ENCODE assay signal across 16 cellular contexts in genomic region chr7:46908770-46909169, GRCh38.
A peak's percentile ranks its signal among the peaks of the same experiment; 100 is the strongest.
DNase-seq lines count a peak whose midpoint lies in the region; ATAC-seq and TF ChIP-seq lines count a peak whose summit lies in the region.
"Had no signal": no experiment of that assay in that cellular context is flagged by ENCODE, and none has a peak within 500 bp of the region (broad histone marks: within the 10 kb centered on the region; RNA-seq: fewer than 3 reads in every experiment).

No MANE protein-coding gene starts in this region.

- in situ Hi-C loops in IMR-90 (cut with MboI; ENCODE audit: low sequenced_read_pairs) (no loop called here), astrocyte of the spinal cord (cut with HindIII; ENCODE audit: low sequenced_read_pairs) (no loop called here)

- H2BK20ac ChIP-seq in IMR-90 (ENCODE audit: low read depth, low read length), result peak overlapping the region; percentile 94

- H2BK15ac ChIP-seq in IMR-90 (ENCODE audit: low read depth, low read length) (peak overlapping the region; percentile 77), mesendoderm (replicated peaks; ENCODE audit: low read depth) (no peak overlapping the region)

- H3K36me3 ChIP-seq in IMR-90 (ENCODE audit: control insufficient read depth, insufficient read depth, low read length) (no peaks in the 10 kb centered on the region), mesendoderm (ENCODE audit: control insufficient read depth, insufficient read depth, low read length) (no peaks in the 10 kb centered on the region)

- no peak for TF ChIP-seq RAD21 in IMR-90 (IDR thresholded peaks at IDR 0.05; ENCODE audit: low read length)

- H2BK5ac ChIP-seq in IMR-90 (ENCODE audit: low read depth, low read length, poor library complexity, severe bottlenecking), result peak overlapping the region; percentile 51
- no peak overlapping the region for H2BK5ac ChIP-seq in mesendoderm (ENCODE audit: low read length)

- intact Hi-C loops in IMR-90 (cut with micrococcal nuclease), result no loop called here
- intact Hi-C loops in Right ventricle myocardium inferior (cut with DNase I), result no loop called here

- no peaks in the 10 kb centered on the region for H3K9me3 ChIP-seq in IMR-90 (ENCODE audit: control insufficient read depth, insufficient read depth, low read length)

- no peak overlapping the region for H3K56ac ChIP-seq in IMR-90 (ENCODE audit: extremely low read depth, insufficient read depth, low read length)
- H3K56ac ChIP-seq in mesendoderm (ENCODE audit: low read length), result no peak overlapping the region

- H2AK5ac ChIP-seq in IMR-90 (ENCODE audit: low read depth, low read length) (peak overlapping the region; percentile 80), mesendoderm (ENCODE audit: low read length) (no peak overlapping the region)

- TF ChIP-seq POLR2A in IMR-90 (IDR thresholded peaks at IDR 0.05; ENCODE audit: low read depth, low read length), result no peak

- H3K4me3 ChIP-seq in IMR-90 (ENCODE audit: insufficient read depth, low read depth, low read length) (no peak overlapping the region), astrocyte of the spinal cord (ENCODE audit: low read depth, low read length) (no peak overlapping the region), mesendoderm (ENCODE audit: low read length) (no peak overlapping the region)

- DNase-seq in AG08395 (ENCODE audit: low spot score) (peak; percentile 78), IMR-90 (peak; percentile 78), astrocyte of the spinal cord (ENCODE audit: low read depth, low spot score) (peak; percentile 95), iris pigment epithelial cell (ENCODE audit: low read depth) (peak; percentile 88), DMS53 (lab: John Stamatoyannopoulos, UW) (no peak), mesendoderm (no peak), Right ventricle myocardium inferior (ENCODE audit: missing footprints) (no peak)
- DNase-seq: activated CD8-positive, alpha-beta memory T cell treated with anti-CD3 and anti-CD28 coated beads for 24 hours; activated naive CD8-positive, alpha-beta T cell treated with anti-CD3 and anti-CD28 coated beads, Interleukin-2, amount 10 ng/mL, durations not matched to agents 7 days and 5 days; endodermal cell; islet precursor cell; NCI-H1105; NCI-H526 treated with DMSO at 0.1 percent for 48 hours; nucleus accumbens; stimulated activated CD4-positive, alpha-beta T cell treated with anti-CD3 and anti-CD28 coated beads, Interleukin-4, amount 100 ng/mL, for 1 hour had no signal

- no CpG with 5 or more reads among the region's 1 CpG for WGBS in IMR-90 (ENCODE audit: extremely low coverage in 2 of 2, insufficient read length in 1 of 2), 2 experiments
- WGBS in mesendoderm (ENCODE audit: extremely low coverage, insufficient coverage, low lambda C conversion rate), result no CpG with 5 or more reads among the region's 1 CpG

- H3K79me1 ChIP-seq in IMR-90 (ENCODE audit: low read depth in 1 of 2, low read length in 2 of 2) (0 out of 4 replicates have a peak, but pooled peaks cover 0 to 3% of the 10 kb centered on the region in 2 experiments), mesendoderm (ENCODE audit: low read length) (no peaks in the 10 kb centered on the region)

- peak overlapping the region; percentile 83 for H3K4ac ChIP-seq in IMR-90 (ENCODE audit: low read depth, low read length)
- H3K4ac ChIP-seq in mesendoderm (ENCODE audit: low read depth, low read length), result no peak overlapping the region

- H2AK9ac ChIP-seq in IMR-90 (replicated peaks; ENCODE audit: low read depth, low read length, poor library complexity), result no peak overlapping the region

- peaks cover 11% of the 10 kb centered on the region for H3K9me1 ChIP-seq in IMR-90 (ENCODE audit: insufficient read depth, low read length)

- no TSS peak for BruUV-seq in IMR-90 (replicated peaks; lab: Mats Ljungman, UMichigan)

- H3K14ac ChIP-seq in IMR-90 (replicated peaks; ENCODE audit: low read depth, low read length), result peak overlapping the region; percentile 54

- H4K91ac ChIP-seq in IMR-90 (ENCODE audit: insufficient read depth, low read depth, low read length), result peak overlapping the region; percentile 74

- POLR2A ChIA-PET in IMR-90 (lab: Charles Lee; ENCODE audit: unreplicated experiment), result no interaction called here

- H3K18ac ChIP-seq in IMR-90 (ENCODE audit: low read depth, low read length) (peak overlapping the region; percentile 76), mesendoderm (ENCODE audit: low read length) (no peak overlapping the region)

- CTCF ChIA-PET in IMR-90 (lab: Yijun Ruan, JAX), result interaction anchor here (0.6 to 2.0 kb wide), 4 partner anchors 10 to 235 kb away, joined by 3 to 6 read pairs (median 4); no protein-coding TSS in a partner anchor

- no peaks in the 10 kb centered on the region for H4K20me1 ChIP-seq in IMR-90 (ENCODE audit: insufficient read depth, low read length)

- H3K27ac ChIP-seq in IMR-90 (ENCODE audit: insufficient read depth, low read length), result peak overlapping the region; percentile 50
- H3K27ac ChIP-seq in mesendoderm (ENCODE audit: low read depth, low read length), result no peak overlapping the region

- H2BK120ac ChIP-seq in IMR-90 (ENCODE audit: low read depth, low read length), result peak overlapping the region; percentile 96
- H2BK120ac ChIP-seq in mesendoderm (ENCODE audit: low read depth, low read length), result no peak overlapping the region

- H2AFZ ChIP-seq in IMR-90 (replicated peaks; ENCODE audit: low read length, poor library complexity), result peak overlapping the region; percentile 45

- H3K4me2 ChIP-seq in IMR-90 (ENCODE audit: low read depth, low read length), result peak overlapping the region; percentile 76
- no peak overlapping the region for H3K4me2 ChIP-seq in mesendoderm (ENCODE audit: low read length)

- H4K5ac ChIP-seq in IMR-90 (ENCODE audit: low read depth, low read length) (peak overlapping the region; percentile 7; the same call in 1 of the 2 replicates), mesendoderm (ENCODE audit: low read length) (no peak overlapping the region)

- H4K8ac ChIP-seq in IMR-90 (ENCODE audit: low read depth in 2 of 2, low read length in 2 of 2) (peak overlapping the region; percentile 68 to 74), mesendoderm (ENCODE audit: low read depth, low read length) (no peak overlapping the region)

- H3K23ac ChIP-seq in IMR-90 (ENCODE audit: low read depth, low read length) (peak overlapping the region; percentile 82; the same call in 1 of the 2 replicates), mesendoderm (ENCODE audit: low read length) (no peak overlapping the region)

- H3K9ac ChIP-seq in IMR-90 (ENCODE audit: low read depth, low read length) (no peak overlapping the region), mesendoderm (ENCODE audit: low read length) (no peak overlapping the region)

- TF ChIP-seq CTCF in IMR-90 (conservative IDR thresholded peaks at IDR 0.05; ENCODE audit: low read depth, low read length) (no peak), astrocyte of the spinal cord (IDR thresholded peaks at IDR 0.05; ENCODE audit: low read depth, low read length) (no peak)

- dilution Hi-C loops in IMR-90 (cut with HindIII; ENCODE audit: low sequenced_read_pairs, unreplicated experiment), result no loop called here

- peaks cover 13% of the 10 kb centered on the region for H3K4me1 ChIP-seq in IMR-90 (ENCODE audit: control insufficient read depth, insufficient read depth, low read length)
- no peaks in the 10 kb centered on the region for H3K4me1 ChIP-seq in mesendoderm (ENCODE audit: control insufficient read depth, low read depth, low read length)

- H3K79me2 ChIP-seq in mesendoderm (ENCODE audit: control insufficient read depth, insufficient read depth, low read length), result no peaks in the 10 kb centered on the region

- no peaks in the 10 kb centered on the region for H3K27me3 ChIP-seq in IMR-90 (ENCODE audit: control insufficient read depth, insufficient read depth, low read length)
- no peaks in the 10 kb centered on the region for H3K27me3 ChIP-seq in mesendoderm (ENCODE audit: insufficient read depth, low read length, poor library complexity)

- ATAC-seq in IMR-90 (ENCODE audit: low read depth) (peak; percentile 84), Right ventricle myocardium inferior (no peak), GM18520 (IDR thresholded peaks at IDR 0.05; ENCODE audit: unreplicated experiment) (no peak)

TF ChIP-seq in IMR-90, 13 proteins besides CTCF, POLR2A, EP300 and RAD21:
- no peak for TF ChIP-seq CEBPB (IDR thresholded peaks at IDR 0.05; ENCODE audit: low read depth, low read length)
- TF ChIP-seq SMC3 (IDR thresholded peaks at IDR 0.05; ENCODE audit: low read depth, low read length), result no peak
- no peak for TF ChIP-seq RFX5 (IDR thresholded peaks at IDR 0.05; ENCODE audit: low read depth, low read length)
- TF ChIP-seq CHD1 (IDR thresholded peaks at IDR 0.05; ENCODE audit: low read depth, low read length), result no peak
- TF ChIP-seq USF2 (IDR thresholded peaks at IDR 0.05; ENCODE audit: low read depth, low read length), result no peak
- no peak for TF ChIP-seq BHLHE40 (IDR thresholded peaks at IDR 0.05; ENCODE audit: low read depth, low read length)
- TF ChIP-seq MAFK (IDR thresholded peaks at IDR 0.05; ENCODE audit: low read depth, low read length), result no peak
- no peak for TF ChIP-seq RCOR1 (IDR thresholded peaks at IDR 0.05; ENCODE audit: insufficient replicate concordance, low read length)

Comparison
In these comparisons a context has a peak if more than half of its experiments do, and no peak if none do; other contexts are left out.
1. DNase-seq: peak in AG08395 (single experiment), IMR-90 (single experiment), astrocyte of the spinal cord (single experiment) and iris pigment epithelial cell (single experiment); none in DMS53 (single experiment), mesendoderm (single experiment) and Right ventricle myocardium inferior (single experiment).